In genomic region chr3:59566481-59566975, GRCh38 we compare ENCODE assay signal across 8 cellular contexts.
A peak's percentile ranks its signal among the peaks of the same experiment; 100 is the strongest.
DNase-seq lines count a peak whose midpoint lies in the region; ATAC-seq lines count a peak whose summit lies in the region.

No MANE protein-coding gene starts in this region.

- peaks cover 7% of the 10 kb centered on the region for H3K36me3 Mint-ChIP-seq in activated CD4-positive, alpha-beta memory T cell treated with anti-CD3 and anti-CD28 coated beads, Interleukin-2, amount 10 ng/mL, durations not matched to agents 7 days and 5 days (ENCODE audit: low read depth)

- H3K4me3 Mint-ChIP-seq in activated CD4-positive, alpha-beta memory T cell treated with anti-CD3 and anti-CD28 coated beads, Interleukin-2, amount 10 ng/mL, durations not matched to agents 7 days and 5 days: no peak overlapping the region

- H3K27ac Mint-ChIP-seq in activated CD4-positive, alpha-beta memory T cell treated with anti-CD3 and anti-CD28 coated beads, Interleukin-2, amount 10 ng/mL, durations not matched to agents 7 days and 5 days: peak overlapping the region; percentile 3

- peaks cover 19% of the 10 kb centered on the region for H3K4me1 Mint-ChIP-seq in activated CD4-positive, alpha-beta memory T cell treated with anti-CD3 and anti-CD28 coated beads, Interleukin-2, amount 10 ng/mL, durations not matched to agents 7 days and 5 days

- ATAC-seq in GM18498 (IDR thresholded peaks at IDR 0.05; ENCODE audit: unreplicated experiment): peak; percentile 98
- ATAC-seq in GM19324 (IDR thresholded peaks at IDR 0.05; ENCODE audit: low FRiP score, unreplicated experiment): peak; percentile 94
- ATAC-seq in HG02970 (IDR thresholded peaks at IDR 0.05; ENCODE audit: low FRiP score, unreplicated experiment): peak; percentile 85

- CTCF ChIA-PET in activated CD4-positive, alpha-beta memory T cell treated with anti-CD3 and anti-CD28 coated beads, Interleukin-2, amount 10 ng/mL, durations not matched to agents 7 days and 5 days (lab: Charles Lee): interaction anchor here (0.6 to 1.2 kb wide), 2 partner anchors 9 to 56 kb away, joined by 3 read pairs; no protein-coding TSS in a partner anchor

- no peak for DNase-seq in activated CD4-positive, alpha-beta memory T cell treated with anti-CD3 and anti-CD28 coated beads, Interleukin-2, amount 10 ng/mL, durations not matched to agents 7 days and 5 days
- no peak for DNase-seq in NCI-H524 treated with DMSO at 0.1 percent for 48 hours (lab: John Stamatoyannopoulos, UW)
- DNase-seq in SIG-M5 (lab: John Stamatoyannopoulos, UW): no peak
- DNase-seq in HCEC 1CT: no peak
- DNase-seq in iPS-NIHi7 (ENCODE audit: extremely low spot score): no peak

- POLR2A ChIA-PET in activated CD4-positive, alpha-beta memory T cell treated with anti-CD3 and anti-CD28 coated beads, Interleukin-2, amount 10 ng/mL, durations not matched to agents 7 days and 5 days (lab: Charles Lee): interaction anchor here (0.5 kb wide), 1 partner anchor 86 kb away, joined by 5 read pairs; no protein-coding TSS in a partner anchor

- H3K27me3 Mint-ChIP-seq in activated CD4-positive, alpha-beta memory T cell treated with anti-CD3 and anti-CD28 coated beads, Interleukin-2, amount 10 ng/mL, durations not matched to agents 7 days and 5 days: no peaks in the 10 kb centered on the region

- peaks cover 9% of the 10 kb centered on the region for H3K9me3 Mint-ChIP-seq in activated CD4-positive, alpha-beta memory T cell treated with anti-CD3 and anti-CD28 coated beads, Interleukin-2, amount 10 ng/mL, durations not matched to agents 7 days and 5 days
